Comparison of ENCODE assay signal across 1 cellular context in genomic region chr15:40564591-40565332, GRCh38.
TF ChIP-seq lines count a peak whose summit lies in the region.

TSS of gene CCDC32 (minus strand) at chr15:40565042. CDS start at chr15:40563015, 2,027 bp downstream.

TF ChIP-seq in HepG2, 621 proteins besides CTCF, POLR2A, EP300 and RAD21 (continued from another document and continues in another):
- TF ChIP-seq AHDC1 (CRISPR knock-in tag; IDR thresholded peaks at IDR 0.05; ENCODE audit: borderline replicate concordance) (no peak), MTA1 (CRISPR knock-in tag; IDR thresholded peaks at IDR 0.05; ENCODE audit: borderline replicate concordance) (no peak), HDAC6 (IDR thresholded peaks at IDR 0.05; ENCODE audit: low read depth, low read length) (no peak), TCF7 (IDR thresholded peaks at IDR 0.05; ENCODE audit: low read depth) (no peak), MED1 (CRISPR knock-in tag; IDR thresholded peaks at IDR 0.05) (0 out of 2 replicates have a peak, but pooled peaks have one; percentile 32), ZBTB39 (CRISPR knock-in tag; IDR thresholded peaks at IDR 0.05) (0 out of 2 replicates have a peak, but pooled peaks have one; percentile 56), ZNF557 (CRISPR knock-in tag; IDR thresholded peaks at IDR 0.05) (no peak), FOSL1 (CRISPR knock-in tag; IDR thresholded peaks at IDR 0.05; ENCODE audit: borderline replicate concordance) (no peak), ZNF7 (CRISPR knock-in tag; IDR thresholded peaks at IDR 0.05) (no peak), FOXA1 (IDR thresholded peaks at IDR 0.05) (no peak), FOXA1 (CRISPR knock-in tag; IDR thresholded peaks at IDR 0.05) (no peak), RELA (CRISPR knock-in tag; IDR thresholded peaks at IDR 0.05) (no peak), IRF9 (CRISPR knock-in tag; IDR thresholded peaks at IDR 0.05; ENCODE audit: borderline replicate concordance) (no peak), CHCHD3 (CRISPR knock-in tag; IDR thresholded peaks at IDR 0.05) (no peak), ZNF414 (CRISPR knock-in tag; IDR thresholded peaks at IDR 0.05) (no peak), GMEB1 (CRISPR knock-in tag; IDR thresholded peaks at IDR 0.05; ENCODE audit: borderline replicate concordance) (no peak), ZNF597 (CRISPR knock-in tag; IDR thresholded peaks at IDR 0.05) (no peak), ZNF382 (CRISPR knock-in tag; IDR thresholded peaks at IDR 0.05; ENCODE audit: borderline replicate concordance) (no peak), SMAD3 (CRISPR knock-in tag; IDR thresholded peaks at IDR 0.05) (no peak), UBTF (CRISPR knock-in tag; IDR thresholded peaks at IDR 0.05) (no peak), FOXM1 (CRISPR knock-in tag; IDR thresholded peaks at IDR 0.05) (no peak), ZNF646 (CRISPR knock-in tag; IDR thresholded peaks at IDR 0.05) (no peak), EED (CRISPR knock-in tag; IDR thresholded peaks at IDR 0.05) (peak; percentile 73; the same call in 1 of the 2 replicates), ZNF510 (CRISPR knock-in tag; IDR thresholded peaks at IDR 0.05; ENCODE audit: low read depth) (no peak), ZNF737 (CRISPR knock-in tag; IDR thresholded peaks at IDR 0.05; ENCODE audit: borderline replicate concordance) (0 out of 2 replicates have a peak, but pooled peaks have one; percentile 53), SMYD3 (CRISPR knock-in tag; IDR thresholded peaks at IDR 0.05) (no peak), ZNF777 (CRISPR knock-in tag; IDR thresholded peaks at IDR 0.05) (0 out of 2 replicates have a peak, but pooled peaks have one; percentile 22), ZNF20 (CRISPR knock-in tag; IDR thresholded peaks at IDR 0.05) (no peak), ZNF234 (CRISPR knock-in tag; conservative IDR thresholded peaks at IDR 0.05) (no peak), MTA3 (CRISPR knock-in tag; IDR thresholded peaks at IDR 0.05) (no peak), ZNF546 (CRISPR knock-in tag; conservative IDR thresholded peaks at IDR 0.05) (no peak), SSRP1 (CRISPR knock-in tag; IDR thresholded peaks at IDR 0.05) (no peak), ATF7 (IDR thresholded peaks at IDR 0.05) (no peak), ATF7 (CRISPR knock-in tag; IDR thresholded peaks at IDR 0.05) (no peak), RXRB (CRISPR knock-in tag; IDR thresholded peaks at IDR 0.05; ENCODE audit: borderline replicate concordance) (peak; percentile 21; the same call in 1 of the 2 replicates), MYNN (CRISPR knock-in tag; IDR thresholded peaks at IDR 0.05; ENCODE audit: low read depth) (no peak), JDP2 (CRISPR knock-in tag; IDR thresholded peaks at IDR 0.05; ENCODE audit: borderline replicate concordance) (no peak), ZNF264 (CRISPR knock-in tag; IDR thresholded peaks at IDR 0.05) (no peak)
